In genomic region chr19:51342631-51343569, GRCh38 we compare ENCODE assay signal across 22 cellular contexts. TPM values are rescaled to one million over a fixed set of nuclear protein-coding genes. Genes with fewer than 3 reads are reported as not detected.
DNase-seq lines count a peak whose midpoint lies in the region; ATAC-seq and TF ChIP-seq lines count a peak whose summit lies in the region.
"Had no signal": no experiment of that assay in that cellular context is flagged by ENCODE, and none has a peak within 500 bp of the region (broad histone marks: within the 10 kb centered on the region; RNA-seq: fewer than 3 reads in every experiment).

No MANE protein-coding gene starts in this region.

- H3K4me1 Mint-ChIP-seq in Calu3 (ENCODE audit: low read depth, unreplicated experiment), result peaks cover 44% of the 10 kb centered on the region
- peaks cover 15% of the 10 kb centered on the region for H3K4me1 Mint-ChIP-seq in central memory CD8-positive, alpha-beta T cell
- H3K4me1 Mint-ChIP-seq in naive thymus-derived CD4-positive, alpha-beta T cell, result peaks cover 14 to 24% (median 19%) of the 10 kb centered on the region in 7 donors

- H3K27ac ChIP-seq in AG04450 (ENCODE audit: low read depth, low read length), result peak overlapping the region; percentile 11
- H3K27ac ChIP-seq in naive thymus-derived CD4-positive, alpha-beta T cell (ENCODE audit: low read depth, low read length), result no peak overlapping the region
- H3K27ac ChIP-seq: pancreas, uterus had no signal

- H3K27me3 ChIP-seq in AG04450 (ENCODE audit: control insufficient read depth, insufficient read depth, low read length), result no peaks in the 10 kb centered on the region
- no peaks in the 10 kb centered on the region for H3K27me3 ChIP-seq in naive thymus-derived CD4-positive, alpha-beta T cell (ENCODE audit: control insufficient read depth in 2 of 2, insufficient read depth in 2 of 2, low read length in 2 of 2)
- H3K27me3 ChIP-seq: pancreas, uterus had no signal

- CTCF ChIA-PET in AG04450 (lab: Charles Lee), result no interaction called here
- CTCF ChIA-PET in Calu3 (lab: Charles Lee), result interaction anchor here (1.3 to 2.1 kb wide), 3 partner anchors 21 to 64 kb away, joined by 5 to 8 read pairs (median 7); no protein-coding TSS in a partner anchor
- CTCF ChIA-PET in naive thymus-derived CD4-positive, alpha-beta T cell (lab: Charles Lee), result interaction anchor here (0.5 kb wide), 1 partner anchor 1411 kb away, joined by 3 read pairs; no protein-coding TSS in a partner anchor

- TF ChIP-seq POLR2A in GM18505 (IDR thresholded peaks at IDR 0.05; ENCODE audit: borderline replicate concordance, extremely low read depth, insufficient read depth, insufficient read length), result no peak

- no peak for DNase-seq in AG04450 (ENCODE audit: low read depth, low spot score)
- no peak for DNase-seq in Calu3
- DNase-seq in central memory CD8-positive, alpha-beta T cell (ENCODE audit: low spot score in 2 of 2), result no peak
- DNase-seq in naive thymus-derived CD4-positive, alpha-beta T cell, result no peak
- DNase-seq in activated CD4-positive, CD25-positive, alpha-beta regulatory T cell treated with anti-CD3 and anti-CD28 coated beads, Interleukin-2, amount 50 U/mL, for 72 hours, result no peak
- no peak for DNase-seq in stimulated activated CD4-positive, alpha-beta T cell treated with anti-CD3 and anti-CD28 coated beads, Interleukin-15, amount 100 ng/mL, for 24 hours
- DNase-seq: activated CD4-positive, alpha-beta memory T cell treated with anti-CD3 and anti-CD28 coated beads for 36 hours; activated effector memory CD4-positive, alpha-beta T cell treated with Interleukin-2 at 50 U/mL for 16 hours; H7; NCI-H1417 treated with DMSO at 0.1 percent for 48 hours; NCI-H226; pancreas; SHP77; stimulated activated naive CD8-positive, alpha-beta T cell treated with anti-CD3 and anti-CD28 coated beads, Interleukin-15, amount 100 ng/mL, for 72 hours; T-helper 9 cell; uterus had no signal

- TF ChIP-seq CTCF in AG04450 (IDR thresholded peaks at IDR 0.05; ENCODE audit: low read depth, low read length), result no peak
- no peak for TF ChIP-seq CTCF in Calu3 (IDR thresholded peaks at IDR 0.05; ENCODE audit: unreplicated experiment)

- peaks cover 10 to 11% of the 10 kb centered on the region in 2 donors for H3K4me1 ChIP-seq in naive thymus-derived CD4-positive, alpha-beta T cell (ENCODE audit: control insufficient read depth in 2 of 2, insufficient read depth in 2 of 2, low read length in 2 of 2)
- H3K4me1 ChIP-seq: uterus had no signal

- POLR2A ChIA-PET in AG04450 (lab: Yijun Ruan, JAX), result no interaction called here
- POLR2A ChIA-PET in naive thymus-derived CD4-positive, alpha-beta T cell (lab: Charles Lee), result no interaction called here

- no peaks in the 10 kb centered on the region for H3K27me3 Mint-ChIP-seq in Calu3 (ENCODE audit: unreplicated experiment)
- H3K27me3 Mint-ChIP-seq in central memory CD8-positive, alpha-beta T cell, result no peaks in the 10 kb centered on the region
- peaks cover 0 to 13% (median 0%) of the 10 kb centered on the region in 5 donors for H3K27me3 Mint-ChIP-seq in naive thymus-derived CD4-positive, alpha-beta T cell
- H3K27me3 Mint-ChIP-seq: activated CD4-positive, alpha-beta memory T cell treated with anti-CD3 and anti-CD28 coated beads for 36 hours had no signal

- no peak for ATAC-seq in central memory CD8-positive, alpha-beta T cell (replicated peaks; ENCODE audit: extremely low read depth, poor library complexity, severe bottlenecking)
- no peak for ATAC-seq in naive thymus-derived CD4-positive, alpha-beta T cell
- ATAC-seq in HG02571 (IDR thresholded peaks at IDR 0.05; ENCODE audit: unreplicated experiment) (no peak), GM18505 (IDR thresholded peaks at IDR 0.05; ENCODE audit: unreplicated experiment) (no peak)
- ATAC-seq: pancreas; stimulated activated naive CD8-positive, alpha-beta T cell treated with anti-CD3 and anti-CD28 coated beads, Interleukin-15, amount 100 ng/mL, for 72 hours had no signal

- intact Hi-C loops in Calu3 (cut with micrococcal nuclease; ENCODE audit: unreplicated experiment), result no loop called here
- intact Hi-C loops in naive thymus-derived CD4-positive, alpha-beta T cell (cut with micrococcal nuclease), result no loop called here

- no peaks in the 10 kb centered on the region for H3K9me3 ChIP-seq in AG04450 (ENCODE audit: control insufficient read depth, insufficient read depth, low read length)
- no peaks in the 10 kb centered on the region for H3K9me3 ChIP-seq in naive thymus-derived CD4-positive, alpha-beta T cell (ENCODE audit: control insufficient read depth in 2 of 3, low read length in 3 of 3)
- H3K9me3 ChIP-seq: pancreas, uterus had no signal

- BruUV-seq in Calu3 (replicated peaks; lab: Mats Ljungman, UMichigan), result no TSS peak

- H3K4me3 Mint-ChIP-seq in Calu3 (ENCODE audit: low read depth, unreplicated experiment), result no peak overlapping the region
- no peak overlapping the region for H3K4me3 Mint-ChIP-seq in central memory CD8-positive, alpha-beta T cell
- peak overlapping the region in 5 of 10 donors; percentile 4 to 53 (median 20) for H3K4me3 Mint-ChIP-seq in naive thymus-derived CD4-positive, alpha-beta T cell
- H3K4me3 Mint-ChIP-seq: activated CD4-positive, alpha-beta memory T cell treated with anti-CD3 and anti-CD28 coated beads for 36 hours; stimulated activated naive CD8-positive, alpha-beta T cell treated with anti-CD3 and anti-CD28 coated beads, Interleukin-15, amount 100 ng/mL, for 72 hours had no signal

- no peak overlapping the region for H3K4me3 ChIP-seq in AG04450 (ENCODE audit: low read depth, low read length)
- H3K4me3 ChIP-seq in naive thymus-derived CD4-positive, alpha-beta T cell (ENCODE audit: low read length), result no peak overlapping the region
- H3K4me3 ChIP-seq: pancreas, uterus had no signal

- H3K27ac Mint-ChIP-seq in Calu3 (ENCODE audit: unreplicated experiment), result peak overlapping the region; percentile 33
- peak overlapping the region; percentile 48 for H3K27ac Mint-ChIP-seq in central memory CD8-positive, alpha-beta T cell (ENCODE audit: low read depth)
- H3K27ac Mint-ChIP-seq in naive thymus-derived CD4-positive, alpha-beta T cell, result peak overlapping the region; percentile 14 to 76 (median 34)
- H3K27ac Mint-ChIP-seq: activated CD4-positive, alpha-beta memory T cell treated with anti-CD3 and anti-CD28 coated beads for 36 hours had no signal

- H3K9me3 Mint-ChIP-seq in Calu3 (ENCODE audit: low read depth, unreplicated experiment), result no peaks in the 10 kb centered on the region
- no peaks in the 10 kb centered on the region for H3K9me3 Mint-ChIP-seq in central memory CD8-positive, alpha-beta T cell
- no peaks in the 10 kb centered on the region for H3K9me3 Mint-ChIP-seq in naive thymus-derived CD4-positive, alpha-beta T cell
- H3K9me3 Mint-ChIP-seq: activated CD4-positive, alpha-beta memory T cell treated with anti-CD3 and anti-CD28 coated beads for 36 hours; stimulated activated naive CD8-positive, alpha-beta T cell treated with anti-CD3 and anti-CD28 coated beads, Interleukin-15, amount 100 ng/mL, for 72 hours had no signal

- H3K36me3 ChIP-seq in naive thymus-derived CD4-positive, alpha-beta T cell (ENCODE audit: control insufficient read depth in 2 of 3, insufficient read depth in 3 of 3, low read length in 3 of 3), result peaks cover 0 to 25% (median 3%) of the 10 kb centered on the region in 3 experiments
- H3K36me3 ChIP-seq: pancreas, uterus had no signal

- peaks cover 53% of the 10 kb centered on the region for H3K36me3 Mint-ChIP-seq in Calu3 (ENCODE audit: insufficient read depth, unreplicated experiment)
- H3K36me3 Mint-ChIP-seq in central memory CD8-positive, alpha-beta T cell (ENCODE audit: insufficient read depth), result peaks cover 3% of the 10 kb centered on the region
- H3K36me3 Mint-ChIP-seq in naive thymus-derived CD4-positive, alpha-beta T cell, result peaks cover 0 to 15% (median 4%) of the 10 kb centered on the region in 5 donors

RNA-seq across cellular contexts. Expression of gene VSIG10L, which starts 1.0 kb away (rescaled TPM):
- polyA plus RNA-seq in AG04450 (2011; rRNA removed), result 0.96 and 1.0 TPM in 2 replicates
- polyA minus RNA-seq in AG04450 (2011; rRNA and poly(A)+ RNA removed), result 0.09 and 0.30 TPM in 2 replicates
- 3.0 and 3.6 TPM in 2 replicates for total RNA-seq in Calu3 (2022)
- 1 to 10 TPM in 1 of 5 experiments, under 1 TPM in 3, not detected in 1; 0.13 to 1.1 (median 0.44) TPM for total RNA-seq in naive thymus-derived CD4-positive, alpha-beta T cell
- not detected for polyA plus RNA-seq in naive thymus-derived CD4-positive, alpha-beta T cell

RNA-seq across cellular contexts. Expression of gene ETFB, which starts 23.3 kb away (rescaled TPM):
- polyA plus RNA-seq in AG04450 (2011; rRNA removed), result 80.8 and 86.6 TPM in 2 replicates
- polyA minus RNA-seq in AG04450 (2011; rRNA and poly(A)+ RNA removed), result 80.8 and 91.3 TPM in 2 replicates
- 203 and 213 TPM in 2 replicates for total RNA-seq in Calu3 (2022)
- total RNA-seq in naive thymus-derived CD4-positive, alpha-beta T cell, result 10 to 100 TPM; 31.8 to 90.3 (median 47.1) TPM
- 10 to 100 TPM; 78.0 to 83.7 TPM for polyA plus RNA-seq in naive thymus-derived CD4-positive, alpha-beta T cell

RNA-seq across cellular contexts. Expression of gene CLDND2, which starts 25.9 kb away (rescaled TPM):
- polyA plus RNA-seq in AG04450 (2011; rRNA removed), result not detected in 2 replicates
- not detected in 2 replicates for polyA minus RNA-seq in AG04450 (2011; rRNA and poly(A)+ RNA removed)
- total RNA-seq in Calu3 (2022), result 1.1 and 1.2 TPM in 2 replicates
- 10 to 100 TPM in 1 of 5 experiments, 1 to 10 TPM in 1, under 1 TPM in 1, not detected in 2; 0.32 to 13.3 (median 4.4) TPM for total RNA-seq in naive thymus-derived CD4-positive, alpha-beta T cell
- not detected for polyA plus RNA-seq in naive thymus-derived CD4-positive, alpha-beta T cell
- total RNA-seq: Daoy, fibroblast of villous mesenchyme, lung microvascular endothelial cell had no signal

RNA-seq across cellular contexts. Expression of gene NKG7, which starts 29.6 kb away (rescaled TPM):
- not detected in 2 replicates for polyA plus RNA-seq in AG04450 (2011; rRNA removed)
- not detected in 2 replicates for polyA minus RNA-seq in AG04450 (2011; rRNA and poly(A)+ RNA removed)
- not detected in 2 replicates for total RNA-seq in Calu3 (2022)
- 100 to 1,000 TPM in 1 of 5 experiments, 10 to 100 TPM in 2, 1 to 10 TPM in 2; 3.9 to 336 (median 62.3) TPM for total RNA-seq in naive thymus-derived CD4-positive, alpha-beta T cell
- 1 to 10 TPM; 8.9 to 9.8 TPM for polyA plus RNA-seq in naive thymus-derived CD4-positive, alpha-beta T cell
- total RNA-seq: Daoy, fibroblast of villous mesenchyme, H7, lung microvascular endothelial cell had no signal
- polyA plus RNA-seq: BJ had no signal

RNA-seq across cellular contexts. Expression of gene IGLON5, which starts 31.5 kb away (rescaled TPM):
- not detected in 2 replicates for polyA plus RNA-seq in AG04450 (2011; rRNA removed)
- polyA minus RNA-seq in AG04450 (2011; rRNA and poly(A)+ RNA removed), result not detected in 2 replicates
- not detected in 2 replicates for total RNA-seq in Calu3 (2022)
- not detected for total RNA-seq in naive thymus-derived CD4-positive, alpha-beta T cell
- not detected for polyA plus RNA-seq in naive thymus-derived CD4-positive, alpha-beta T cell
- total RNA-seq: Daoy, fibroblast of villous mesenchyme, lung microvascular endothelial cell had no signal
- polyA plus RNA-seq: BJ had no signal
